ENCODE assay signal across 2 cellular contexts in genomic region chr12:111574797-111575443, GRCh38.
TF ChIP-seq lines count a peak whose summit lies in the region.

No MANE protein-coding gene starts in this region.

TF ChIP-seq in liver, 16 proteins besides CTCF, POLR2A, EP300 and RAD21:
- TF ChIP-seq RXRA (IDR thresholded peaks at IDR 0.05) (peak; percentile 86 to 87), FOXA1 (IDR thresholded peaks at IDR 0.05) (no peak), FOXA2 (IDR thresholded peaks at IDR 0.05) (no peak), YY1 (IDR thresholded peaks at IDR 0.05) (no peak), GABPA (IDR thresholded peaks at IDR 0.05 in 1 of 2, conservative IDR thresholded peaks at IDR 0.05 in 1 of 2) (peak in 1 of 2 donors; percentile 37), HNF4A (conservative IDR thresholded peaks at IDR 0.05) (peak in 1 of 2 donors; percentile 30), JUND (IDR thresholded peaks at IDR 0.05) (no peak), NR2F2 (IDR thresholded peaks at IDR 0.05) (peak; percentile 42), EGR1 (IDR thresholded peaks at IDR 0.05; ENCODE audit: low read depth in 2 of 2) (no peak), TAF1 (conservative IDR thresholded peaks at IDR 0.05) (no peak), REST (IDR thresholded peaks at IDR 0.05) (no peak), HNF4G (IDR thresholded peaks at IDR 0.05) (no peak), ZBTB33 (IDR thresholded peaks at IDR 0.05) (no peak), SP1 (IDR thresholded peaks at IDR 0.05) (peak; percentile 9), ATF3 (IDR thresholded peaks at IDR 0.05) (no peak), MAX (IDR thresholded peaks at IDR 0.05) (no peak)

TF ChIP-seq in HepG2, 621 proteins besides CTCF, POLR2A, EP300 and RAD21:
- no peak for TF ChIP-seq ZNF839 (CRISPR knock-in tag; IDR thresholded peaks at IDR 0.05; ENCODE audit: borderline replicate concordance)
- TF ChIP-seq ZBTB37 (CRISPR knock-in tag; IDR thresholded peaks at IDR 0.05) = no peak
- TF ChIP-seq CREB3 (CRISPR knock-in tag; IDR thresholded peaks at IDR 0.05) = no peak
- no peak for TF ChIP-seq MTERF4 (CRISPR knock-in tag; IDR thresholded peaks at IDR 0.05)
- no peak for TF ChIP-seq HNRNPL (IDR thresholded peaks at IDR 0.05; ENCODE audit: low read depth, low read length)
- no peak for TF ChIP-seq ZBTB39 (CRISPR knock-in tag; IDR thresholded peaks at IDR 0.05)
- TF ChIP-seq FOXP1 (IDR thresholded peaks at IDR 0.05) = no peak
- TF ChIP-seq FOXP1 (CRISPR knock-in tag; IDR thresholded peaks at IDR 0.05) = no peak
- no peak for TF ChIP-seq ZNF720 (CRISPR knock-in tag; IDR thresholded peaks at IDR 0.05)
- TF ChIP-seq ZNF557 (CRISPR knock-in tag; IDR thresholded peaks at IDR 0.05) = no peak
- no peak for TF ChIP-seq DMAP1 (CRISPR knock-in tag; IDR thresholded peaks at IDR 0.05)
- TF ChIP-seq ZNF567 (CRISPR knock-in tag; IDR thresholded peaks at IDR 0.05; ENCODE audit: borderline replicate concordance) = no peak
